Comparison of ENCODE assay signal across 8 cellular contexts in genomic region chr6:42045538-42046460, GRCh38. TPM values are rescaled to one million over a fixed set of nuclear protein-coding genes. Genes with fewer than 3 reads are reported as not detected.
DNase-seq lines count a peak whose midpoint lies in the region; ATAC-seq and TF ChIP-seq lines count a peak whose summit lies in the region.

No MANE protein-coding gene starts in this region.

- H4K12ac ChIP-seq in trophoblast cell (ENCODE audit: low read depth, low read length): no peak overlapping the region

- H2BK12ac ChIP-seq in trophoblast cell (ENCODE audit: low read length): peak overlapping the region; percentile 20

- peak in 12 of 14 donors; percentile 22 to 77 (median 56) for DNase-seq in C1 segment of cervical spinal cord (lab: John Stamatoyannopoulos, UW)
- peak; percentile 73 for DNase-seq in IMR-90
- no peak for DNase-seq in activated naive CD4-positive, alpha-beta T cell treated with anti-CD3 and anti-CD28 coated beads, Interleukin-2, amount 50 U/mL, for 72 hours (ENCODE audit: low spot score in 2 of 2)
- peak; percentile 56 to 93 for DNase-seq in cardiac muscle cell (ENCODE audit: low read depth in 1 of 2, low spot score in 1 of 2)
- no peak for DNase-seq in trophoblast cell

- H3K9me3 ChIP-seq in IMR-90 (ENCODE audit: control insufficient read depth, insufficient read depth, low read length): no peaks in the 10 kb centered on the region
- H3K9me3 ChIP-seq in cardiac muscle cell (ENCODE audit: low read depth): no peaks in the 10 kb centered on the region
- H3K9me3 ChIP-seq in trophoblast cell (ENCODE audit: insufficient read depth, low read depth, low read length): peaks cover 3% of the 10 kb centered on the region

- no peak overlapping the region for H3K23ac ChIP-seq in IMR-90 (ENCODE audit: low read depth, low read length)
- no peak overlapping the region for H3K23ac ChIP-seq in trophoblast cell (ENCODE audit: low read length)

- TF ChIP-seq CTCF in IMR-90 (conservative IDR thresholded peaks at IDR 0.05; ENCODE audit: low read depth, low read length) (no peak), cardiac muscle cell (IDR thresholded peaks at IDR 0.05; ENCODE audit: low read depth, low read length) (no peak)

- intact Hi-C loops in IMR-90 (cut with micrococcal nuclease): loop anchor here (10.0 kb wide), 1 partner anchor 681 kb away; no protein-coding TSS in a partner anchor

- H3K9me3 Mint-ChIP-seq in activated naive CD4-positive, alpha-beta T cell treated with anti-CD3 and anti-CD28 coated beads, Interleukin-2, amount 50 U/mL, for 72 hours: no peaks in the 10 kb centered on the region

- H3K79me2 ChIP-seq in trophoblast cell (ENCODE audit: control insufficient read depth, insufficient read depth, low read length, poor library complexity): peaks cover 2% of the 10 kb centered on the region

- H3K4ac ChIP-seq in IMR-90 (ENCODE audit: low read depth, low read length): peak overlapping the region; percentile 47; the same call in 1 of the 2 replicates
- no peak overlapping the region for H3K4ac ChIP-seq in trophoblast cell (ENCODE audit: low read depth, low read length)

- H2BK5ac ChIP-seq in IMR-90 (ENCODE audit: low read depth, low read length, poor library complexity, severe bottlenecking) (no peak overlapping the region), trophoblast cell (ENCODE audit: low read depth, low read length, poor library complexity) (no peak overlapping the region)

- no TSS peak for BruUV-seq in IMR-90 (replicated peaks; lab: Mats Ljungman, UMichigan)

- no peak overlapping the region for H2BK20ac ChIP-seq in IMR-90 (ENCODE audit: low read depth, low read length)

- in situ Hi-C loops in IMR-90 (cut with MboI; ENCODE audit: low sequenced_read_pairs): loop anchor here (5.0 kb wide), 1 partner anchor 263 kb away; the partner anchor contains the start of gene PRICKLE4

- H2BK120ac ChIP-seq in IMR-90 (ENCODE audit: low read depth, low read length): peak overlapping the region; percentile 32; the same call in 1 of the 2 replicates
- H2BK120ac ChIP-seq in trophoblast cell (ENCODE audit: insufficient read depth, low read length, poor library complexity): no peak overlapping the region

- TF ChIP-seq POLR2A in IMR-90 (IDR thresholded peaks at IDR 0.05; ENCODE audit: low read depth, low read length) (no peak), Raji (IDR thresholded peaks at IDR 0.05; ENCODE audit: insufficient read depth, low read depth, low read length) (0 out of 2 replicates have a peak, but pooled peaks have one; percentile 0)

- H2BK15ac ChIP-seq in IMR-90 (ENCODE audit: low read depth, low read length): peak overlapping the region; percentile 2; the same call in 1 of the 3 replicates

- no peak overlapping the region for H3K4me3 ChIP-seq in IMR-90 (ENCODE audit: insufficient read depth, low read depth, low read length)
- H3K4me3 ChIP-seq in cardiac muscle cell: no peak overlapping the region
- no peak overlapping the region for H3K4me3 ChIP-seq in trophoblast cell (ENCODE audit: low read depth, low read length)

- H2AK9ac ChIP-seq in IMR-90 (replicated peaks; ENCODE audit: low read depth, low read length, poor library complexity): peak overlapping the region; percentile 19

- H3K79me1 ChIP-seq in IMR-90 (ENCODE audit: low read depth in 1 of 2, low read length in 2 of 2): peaks cover 0 to 1% of the 10 kb centered on the region in 2 experiments; a peak in 1 of 4 replicates
- H3K79me1 ChIP-seq in trophoblast cell (ENCODE audit: low read length): peaks cover 25% of the 10 kb centered on the region

- dilution Hi-C loops in IMR-90 (cut with HindIII; ENCODE audit: low sequenced_read_pairs, unreplicated experiment): loop anchor here (10.0 kb wide), 1 partner anchor 121 kb away; the partner anchor contains the start of genes BYSL and MED20

- H3K4me1 ChIP-seq in IMR-90 (ENCODE audit: control insufficient read depth, insufficient read depth, low read length): peaks cover 21% of the 10 kb centered on the region
- H3K4me1 ChIP-seq in cardiac muscle cell (ENCODE audit: low read depth): peaks cover 13% of the 10 kb centered on the region
- H3K4me1 ChIP-seq in trophoblast cell (ENCODE audit: control insufficient read depth in 1 of 2, insufficient read depth in 2 of 2, low read length in 2 of 2): peaks cover 18 to 23% of the 10 kb centered on the region in 2 experiments

- POLR2A ChIA-PET in IMR-90 (lab: Charles Lee; ENCODE audit: unreplicated experiment): no interaction called here

- H4K91ac ChIP-seq in IMR-90 (ENCODE audit: insufficient read depth, low read depth, low read length) (no peak overlapping the region), trophoblast cell (ENCODE audit: low read depth, low read length) (no peak overlapping the region)

- CTCF ChIA-PET in IMR-90 (lab: Yijun Ruan, JAX): interaction anchor here (1.0 to 1.7 kb wide), 5 partner anchors 106 to 260 kb away, joined by 3 to 9 read pairs (median 3); partner anchors contain the start of genes BYSL, MED20 and TOMM6

- peak overlapping the region; percentile 21; the same call in 1 of the 2 replicates for H3K27ac ChIP-seq in IMR-90 (ENCODE audit: insufficient read depth, low read length)
- peak overlapping the region; percentile 66 for H3K27ac ChIP-seq in cardiac muscle cell
- no peak overlapping the region for H3K27ac ChIP-seq in trophoblast cell (ENCODE audit: low read depth, low read length)

- H4K20me1 ChIP-seq in IMR-90 (ENCODE audit: insufficient read depth, low read length): no peaks in the 10 kb centered on the region

- H3K36me3 ChIP-seq in IMR-90 (ENCODE audit: control insufficient read depth, insufficient read depth, low read length) (no peaks in the 10 kb centered on the region), cardiac muscle cell (no peaks in the 10 kb centered on the region), trophoblast cell (ENCODE audit: control insufficient read depth in 1 of 2, insufficient read depth in 2 of 2, low read length in 2 of 2) (no peaks in the 10 kb centered on the region)

- H2AFZ ChIP-seq in IMR-90 (replicated peaks; ENCODE audit: low read length, poor library complexity): peak overlapping the region; percentile 77
- no peak overlapping the region for H2AFZ ChIP-seq in trophoblast cell (ENCODE audit: insufficient read depth, low read length, poor library complexity)

- H3K27me3 ChIP-seq in IMR-90 (ENCODE audit: control insufficient read depth, insufficient read depth, low read length) (no peaks in the 10 kb centered on the region; the same call in 1 of the 2 replicates), cardiac muscle cell (peaks cover 23% of the 10 kb centered on the region), trophoblast cell (ENCODE audit: insufficient read depth, low read length) (no peaks in the 10 kb centered on the region)

- H3K9ac ChIP-seq in IMR-90 (ENCODE audit: low read depth, low read length) (0 out of 2 replicates have a peak overlapping the region, but pooled peaks have one; percentile 4), trophoblast cell (ENCODE audit: low read length) (no peak overlapping the region)

- H3K9me1 ChIP-seq in IMR-90 (ENCODE audit: insufficient read depth, low read length): peaks cover 4% of the 10 kb centered on the region; the same call in 1 of the 2 replicates

- H3K56ac ChIP-seq in IMR-90 (ENCODE audit: extremely low read depth, insufficient read depth, low read length): no peak overlapping the region

- peak overlapping the region; percentile 79 to 98 for H3K27ac Mint-ChIP-seq in activated naive CD4-positive, alpha-beta T cell treated with anti-CD3 and anti-CD28 coated beads, Interleukin-2, amount 50 U/mL, for 72 hours

- peaks cover 9 to 32% of the 10 kb centered on the region in 2 donors for H3K36me3 Mint-ChIP-seq in activated naive CD4-positive, alpha-beta T cell treated with anti-CD3 and anti-CD28 coated beads, Interleukin-2, amount 50 U/mL, for 72 hours

- peak overlapping the region; percentile 76 for H3K4me2 ChIP-seq in IMR-90 (ENCODE audit: low read depth, low read length)
- no peak overlapping the region for H3K4me2 ChIP-seq in trophoblast cell (ENCODE audit: low read length)

- H4K8ac ChIP-seq in IMR-90 (ENCODE audit: low read depth in 2 of 2, low read length in 2 of 2) (no peak overlapping the region), trophoblast cell (ENCODE audit: low read depth, low read length) (no peak overlapping the region)

- WGBS in IMR-90 (ENCODE audit: extremely low coverage in 2 of 2, insufficient read length in 1 of 2), 2 experiments: 10% methylated on average over 2 of the region's 14 CpGs; no CpG with 5 or more reads in 1 of the 2 experiments
- WGBS in trophoblast cell (ENCODE audit: extremely low coverage, insufficient coverage, insufficient read length): no CpG with 5 or more reads among the region's 14 CpGs

- no peak overlapping the region for H4K5ac ChIP-seq in IMR-90 (ENCODE audit: low read depth, low read length)

- H2AK5ac ChIP-seq in IMR-90 (ENCODE audit: low read depth, low read length) (no peak overlapping the region), trophoblast cell (ENCODE audit: low read length) (no peak overlapping the region)

- no peak for TF ChIP-seq RAD21 in IMR-90 (IDR thresholded peaks at IDR 0.05; ENCODE audit: low read length)

- ATAC-seq in IMR-90 (ENCODE audit: low read depth): peak; percentile 13
- peak; percentile 8 to 23 for ATAC-seq in activated naive CD4-positive, alpha-beta T cell treated with anti-CD3 and anti-CD28 coated beads, Interleukin-2, amount 50 U/mL, for 72 hours
- no peak for ATAC-seq in GM18909 (IDR thresholded peaks at IDR 0.05; ENCODE audit: poor library complexity, unreplicated experiment)
- no peak for ATAC-seq in HG03354 (IDR thresholded peaks at IDR 0.05; ENCODE audit: poor library complexity, severe bottlenecking, unreplicated experiment)

- H3K18ac ChIP-seq in IMR-90 (ENCODE audit: low read depth, low read length) (no peak overlapping the region), trophoblast cell (ENCODE audit: low read length) (no peak overlapping the region)

- H3K14ac ChIP-seq in IMR-90 (replicated peaks; ENCODE audit: low read depth, low read length) (no peak overlapping the region), trophoblast cell (ENCODE audit: low read length) (no peak overlapping the region)

TF ChIP-seq in IMR-90, 13 proteins besides CTCF, POLR2A, EP300 and RAD21:
- TF ChIP-seq CEBPB (IDR thresholded peaks at IDR 0.05; ENCODE audit: low read depth, low read length) (peak; percentile 35; the same call in 1 of the 2 replicates), SMC3 (IDR thresholded peaks at IDR 0.05; ENCODE audit: low read depth, low read length) (no peak)

RNA-seq across cellular contexts. Expression of gene TAF8, which starts 4.5 kb away (rescaled TPM):
- total RNA-seq in IMR-90 (2012; rRNA removed) (19.7 and 22.8 TPM in 2 replicates), cardiac muscle cell (26.7 and 31.6 TPM in 2 replicates)
- polyA plus RNA-seq in IMR-90 (2012; rRNA removed) (14.3 and 21.0 TPM in 2 replicates), cardiac muscle cell (18.3 and 25.8 TPM in 2 replicates)
- polyA plus RNA-seq in IMR-90 (2012; cell fraction: cytosol; rRNA removed): 10.0 and 13.9 TPM in 2 replicates
- polyA plus RNA-seq in IMR-90 (2012; cell fraction: nucleus; rRNA removed; ENCODE audit: low replicate concordance): 15.2 and 21.3 TPM in 2 replicates
- total RNA-seq in activated naive CD4-positive, alpha-beta T cell treated with anti-CD3 and anti-CD28 coated beads, Interleukin-2, amount 50 U/mL, for 72 hours: 10 to 100 TPM; 62.9 to 77.1 TPM
- polyA plus RNA-seq in trophoblast cell (2013): 14.4 and 15.2 TPM in 2 replicates

Comparison
In these comparisons a context has a peak if more than half of its experiments do, and no peak if none do; other contexts are left out.
1. DNase-seq: peak in C1 segment of cervical spinal cord (12 of 14), IMR-90 (single experiment) and cardiac muscle cell (2 of 2); none in activated naive CD4-positive, alpha-beta T cell treated with anti-CD3 and anti-CD28 coated beads, Interleukin-2, amount 50 U/mL, for 72 hours (0 of 2) and trophoblast cell (0 of 2).
2. ATAC-seq: peak in IMR-90 (single experiment) and activated naive CD4-positive, alpha-beta T cell treated with anti-CD3 and anti-CD28 coated beads, Interleukin-2, amount 50 U/mL, for 72 hours (2 of 2); none in GM18909 (single experiment) and HG03354 (single experiment).